In genomic region chr16:78118469-78119025, GRCh38 we compare ENCODE assay signal across 29 cellular contexts.
"Had no signal": no experiment of that assay in that cellular context is flagged by ENCODE, and none has a peak within 500 bp of the region (broad histone marks: within the 10 kb centered on the region; RNA-seq: fewer than 3 reads in every experiment).

No MANE protein-coding gene starts in this region.

- ATAC-seq: activated CD4-positive, CD25-positive, alpha-beta regulatory T cell treated with anti-CD3 and anti-CD28 coated beads, Interleukin-2, amount 50 U/mL, for 24 hours; activated CD8-positive, alpha-beta memory T cell treated with anti-CD3 and anti-CD28 coated beads, Interleukin-2, amount 10 ng/mL, durations not matched to agents 7 days and 5 days; activated CD8-positive, alpha-beta T cell treated with anti-CD3 and anti-CD28 coated beads, Interleukin-2, amount 10 ng/mL, durations not matched to agents 7 days and 5 days; activated naive CD8-positive, alpha-beta T cell treated with anti-CD3 and anti-CD28 coated beads, Interleukin-2, amount 50 U/mL, for 24 hours; body of pancreas; effector memory CD8-positive, alpha-beta T cell; gastroesophageal sphincter; T-cell had no signal

- H3K27me3 ChIP-seq: adrenal gland, body of pancreas, esophagus squamous epithelium, gastroesophageal sphincter had no signal

- DNase-seq: activated B cell treated with CpG ODN at 0.5 μM for 24 hours; activated CD4-positive, alpha-beta memory T cell treated with anti-CD3 and anti-CD28 coated beads for 36 hours; activated CD4-positive, alpha-beta T cell treated with anti-CD3 and anti-CD28 coated beads for 48 hours; activated CD8-positive, alpha-beta memory T cell treated with anti-CD3 and anti-CD28 coated beads, Interleukin-2, amount 10 ng/mL, durations not matched to agents 7 days and 5 days; activated CD8-positive, alpha-beta memory T cell treated with anti-CD3 and anti-CD28 coated beads, Interleukin-2, amount 50 U/mL, for 4 hours; activated CD8-positive, alpha-beta T cell treated with anti-CD3 and anti-CD28 coated beads, Interleukin-2, amount 10 ng/mL, durations not matched to agents 7 days and 5 days; activated effector memory CD4-positive, alpha-beta T cell treated with anti-CD3 and anti-CD28 coated beads, Interleukin-2, amount 50 U/mL, for 16 hours; activated naive CD4-positive, alpha-beta T cell treated with anti-CD3 and anti-CD28 coated beads for 36 hours; activated naive CD8-positive, alpha-beta T cell treated with anti-CD3 and anti-CD28 coated beads for 36 hours; activated naive CD8-positive, alpha-beta T cell treated with anti-CD3 and anti-CD28 coated beads, Interleukin-2, amount 50 U/mL, for 24 hours; activated T-cell treated with anti-CD3 and anti-CD28 coated beads, Interleukin-2, amount 50 U/mL, for 1 hour; activated T-cell treated with anti-CD3 and anti-CD28 coated beads, Interleukin-2, amount 50 U/mL, for 48 hours; adrenal gland; amygdala; aorta; body of pancreas; caudate nucleus; cortex of kidney; dermis blood vessel endothelial cell; effector CD4-positive, alpha-beta T cell; effector memory CD8-positive, alpha-beta T cell; esophagus squamous epithelium; foreskin melanocyte; T-cell; T-helper 9 cell; WERI-Rb-1 had no signal

- H3K4me3 ChIP-seq: adrenal gland, body of pancreas, esophagus squamous epithelium, gastroesophageal sphincter had no signal

- H3K36me3 ChIP-seq: WERI-Rb-1 had no signal

- H3K9me3 ChIP-seq: adrenal gland, body of pancreas, esophagus squamous epithelium, gastroesophageal sphincter had no signal

- H3K4me1 ChIP-seq: body of pancreas had no signal

- H3K27ac ChIP-seq: adrenal gland, body of pancreas, epithelial cell of prostate, esophagus squamous epithelium, gastroesophageal sphincter, WERI-Rb-1 had no signal
